14 cellular contexts compared by ENCODE assay signal in the genomic region with DNA sequence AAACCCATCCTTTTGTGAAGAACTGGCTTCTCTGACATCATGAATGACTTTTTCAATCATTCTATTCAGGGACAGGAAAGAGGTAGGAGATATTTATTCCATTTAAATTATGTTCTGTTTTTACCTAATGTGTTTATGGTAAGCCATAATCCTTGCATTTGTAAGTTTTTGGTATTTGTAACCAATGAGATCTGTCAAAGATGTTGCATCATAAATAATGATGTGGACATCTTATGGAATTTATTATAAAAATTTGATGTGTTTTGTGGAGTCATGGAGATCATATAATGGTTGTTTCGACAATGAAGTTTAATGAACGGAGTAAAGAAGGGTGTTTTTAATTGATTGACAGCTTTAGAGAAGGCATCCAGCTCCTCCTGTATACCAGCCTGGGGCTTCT.
"Had no signal": no experiment of that assay in that cellular context is flagged by ENCODE, and none has a peak within 500 bp of the region (broad histone marks: within the 10 kb centered on the region; RNA-seq: fewer than 3 reads in every experiment).

No MANE protein-coding gene starts in this region.

- H3K36me3 ChIP-seq: ascending aorta, left ventricle myocardium inferior, upper lobe of left lung had no signal

- H3K27ac Mint-ChIP-seq: activated naive CD4-positive, alpha-beta T cell treated with anti-CD3 and anti-CD28 coated beads for 36 hours; activated naive CD8-positive, alpha-beta T cell treated with anti-CD3 and anti-CD28 coated beads, Interleukin-2, amount 50 U/mL, for 24 hours; activated T-helper 2 cell treated with anti-CD3 and anti-CD28 coated beads, Interferon-gamma antibody, Interleukin-2, Interleukin-4, amounts not matched to agents 10 μg/mL and 5 μg/mL and 100 μg/mL, durations not matched to agents 14 hours and 24 hours and 36 hours; nephron; progenitor cell of endocrine pancreas had no signal

- H3K4me3 ChIP-seq: ascending aorta, left ventricle myocardium inferior, upper lobe of left lung had no signal

- H3K9me3 ChIP-seq: ascending aorta, upper lobe of left lung had no signal

- ATAC-seq: activated naive CD8-positive, alpha-beta T cell treated with anti-CD3 and anti-CD28 coated beads, Interleukin-2, amount 50 U/mL, for 24 hours; right cardiac atrium; stimulated activated naive CD8-positive, alpha-beta T cell treated with anti-CD3 and anti-CD28 coated beads, Interleukin-15, amount 100 ng/mL, for 72 hours had no signal

- H3K4me1 Mint-ChIP-seq: nephron had no signal

- H3K27me3 Mint-ChIP-seq: activated naive CD8-positive, alpha-beta T cell treated with anti-CD3 and anti-CD28 coated beads, Interleukin-2, amount 50 U/mL, for 24 hours; progenitor cell of endocrine pancreas; stimulated activated naive CD8-positive, alpha-beta T cell treated with anti-CD3 and anti-CD28 coated beads, Interleukin-15, amount 100 ng/mL, for 72 hours had no signal

- H3K4me3 Mint-ChIP-seq: activated naive CD4-positive, alpha-beta T cell treated with anti-CD3 and anti-CD28 coated beads for 36 hours; activated naive CD8-positive, alpha-beta T cell treated with anti-CD3 and anti-CD28 coated beads, Interleukin-2, amount 50 U/mL, for 24 hours; nephron; stimulated activated naive CD8-positive, alpha-beta T cell treated with anti-CD3 and anti-CD28 coated beads, Interleukin-15, amount 100 ng/mL, for 72 hours had no signal

- H3K27me3 ChIP-seq: ascending aorta, upper lobe of left lung had no signal

- DNase-seq: activated CD4-positive, alpha-beta T cell treated with anti-CD3 and anti-CD28 coated beads, Interleukin-2, amount 50 U/mL, for 48 hours; activated naive CD4-positive, alpha-beta T cell treated with anti-CD3 and anti-CD28 coated beads for 36 hours; activated naive CD8-positive, alpha-beta T cell treated with anti-CD3 and anti-CD28 coated beads, Interleukin-2, amount 50 U/mL, for 24 hours; erythroblast; left ventricle myocardium inferior; mesendoderm; nucleus accumbens; right cardiac atrium; stimulated activated naive CD8-positive, alpha-beta T cell treated with anti-CD3 and anti-CD28 coated beads, Interleukin-15, amount 100 ng/mL, for 72 hours; upper lobe of left lung had no signal

- H3K9me3 Mint-ChIP-seq: stimulated activated naive CD8-positive, alpha-beta T cell treated with anti-CD3 and anti-CD28 coated beads, Interleukin-15, amount 100 ng/mL, for 72 hours had no signal

- H3K27ac ChIP-seq: left ventricle myocardium inferior had no signal
